In the genomic region with DNA sequence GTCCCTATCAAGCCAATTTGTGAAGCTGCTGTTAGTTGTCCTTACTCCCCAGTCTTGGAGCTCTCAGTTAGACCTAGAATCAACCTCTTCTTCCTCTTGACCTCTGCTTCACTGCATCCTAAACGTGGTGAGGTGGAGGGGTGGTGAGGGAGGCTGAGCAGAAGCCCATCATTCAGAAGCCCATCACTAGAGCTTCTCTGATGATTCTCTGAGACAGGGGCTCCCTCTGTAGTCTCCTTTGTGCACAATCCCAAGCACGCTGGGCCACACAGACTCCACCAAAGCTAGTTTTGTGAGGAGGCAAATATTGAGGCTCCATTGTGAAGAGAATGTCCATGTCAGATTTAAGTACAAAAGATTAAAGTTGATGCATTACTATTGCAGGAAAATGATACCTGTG, we compare ENCODE assay signal across 17 cellular contexts.
DNase-seq lines count a peak whose midpoint lies in the region; ATAC-seq and TF ChIP-seq lines count a peak whose summit lies in the region.
"Had no signal": no experiment of that assay in that cellular context is flagged by ENCODE, and none has a peak within 500 bp of the region (broad histone marks: within the 10 kb centered on the region; RNA-seq: fewer than 3 reads in every experiment).

No MANE protein-coding gene starts in this region.

- in situ Hi-C loops in GM13977 (cut with MboI; ENCODE audit: low pct_unique_long_range_greater_than_20kb, low sequenced_read_pairs, unreplicated experiment), result no loop called here

- no peak overlapping the region for H3K4me3 ChIP-seq in fibroblast of the aortic adventitia (ENCODE audit: low read depth, low read length)
- H3K4me3 ChIP-seq: coronary artery, esophagus muscularis mucosa, sigmoid colon, upper lobe of left lung had no signal

- TF ChIP-seq CTCF in GM13977 (IDR thresholded peaks at IDR 0.05; ENCODE audit: extremely low read depth, insufficient read depth, missing control alignments) (peak; percentile 57), fibroblast of the aortic adventitia (IDR thresholded peaks at IDR 0.05; ENCODE audit: insufficient read depth, low read length) (peak; percentile 14)

- peak; percentile 18; the same call in 1 of the 3 replicates for ATAC-seq in SK-N-SH treated with all-trans-retinoic acid at 6 μM for 48 hours
- ATAC-seq in GM21723 (IDR thresholded peaks at IDR 0.05; ENCODE audit: unreplicated experiment), result no peak
- ATAC-seq: activated CD4-positive, alpha-beta T cell treated with anti-CD3 and anti-CD28 coated beads for 36 hours; activated T-cell treated with anti-CD3 and anti-CD28 coated beads, Interleukin-2, amount 50 U/mL, for 72 hours; stimulated activated effector memory CD8-positive, alpha-beta T cell treated with anti-CD3 and anti-CD28 coated beads, Interleukin-12 subunit alpha, Interleukin-12 subunit beta, amount 100 ng/mL, for 72 hours had no signal

- DNase-seq in AG20443 (ENCODE audit: low spot score), result peak; percentile 24
- no peak for DNase-seq in GM13977 (ENCODE audit: low spot score)
- no peak for DNase-seq in fibroblast of the aortic adventitia (ENCODE audit: low read depth)
- no peak for DNase-seq in activated CD8-positive, alpha-beta memory T cell treated with anti-CD3 and anti-CD28 coated beads, Interleukin-2, amount 50 U/mL, for 4 hours
- no peak for DNase-seq in NCI-H748 treated with DMSO at 0.1 percent for 48 hours (lab: John Stamatoyannopoulos, UW)
- no peak for DNase-seq in activated CD8-positive, alpha-beta memory T cell treated with anti-CD3 and anti-CD28 coated beads for 24 hours
- DNase-seq: activated CD4-positive, alpha-beta T cell treated with anti-CD3 and anti-CD28 coated beads for 36 hours; activated T-cell treated with anti-CD3 and anti-CD28 coated beads, Interleukin-2, amount 50 U/mL, for 72 hours; amniotic stem cell; sigmoid colon; stimulated activated CD4-positive, alpha-beta T cell treated with anti-CD3 and anti-CD28 coated beads, Interleukin-4, amount 100 ng/mL, for 24 hours; upper lobe of left lung had no signal

TF ChIP-seq in SK-N-SH treated with all-trans-retinoic acid at 6 μM for 48 hours, 23 proteins besides CTCF, POLR2A, EP300 and RAD21:
- TF ChIP-seq ZC3H10 (CRISPR knock-in tag; IDR thresholded peaks at IDR 0.05) (no peak), ARNTL (CRISPR knock-in tag; IDR thresholded peaks at IDR 0.05; ENCODE audit: borderline replicate concordance, low read depth) (no peak), CSRNP3 (CRISPR knock-in tag; IDR thresholded peaks at IDR 0.05) (no peak)
